Comparison of ENCODE assay signal across 1 cellular context in genomic region chr7:150322833-150323681, GRCh38.
TF ChIP-seq lines count a peak whose summit lies in the region.

ACTR3C (minus strand) TSS chr7:150323545; CDS start chr7:150295296, 28,249 bp downstream.
LRRC61 (plus strand) TSS chr7:150323355; CDS start chr7:150336862, 13,507 bp downstream.

TF ChIP-seq in HepG2, 621 proteins besides CTCF, POLR2A, EP300 and RAD21 (continued from another document and continues in another):
- TF ChIP-seq ZNF407 (CRISPR knock-in tag; IDR thresholded peaks at IDR 0.05; ENCODE audit: not compliant biosample characterization) (peak; percentile 86), DR1 (CRISPR knock-in tag; IDR thresholded peaks at IDR 0.05) (peak; percentile 83; the same call in 1 of the 2 replicates), SAP130 (CRISPR knock-in tag; IDR thresholded peaks at IDR 0.05; ENCODE audit: low read depth) (peak; percentile 87), ZNF3 (CRISPR knock-in tag; IDR thresholded peaks at IDR 0.05) (no peak), ZNF468 (CRISPR knock-in tag; IDR thresholded peaks at IDR 0.05) (peak; percentile 75; the same call in 1 of the 2 replicates), TOPORS (CRISPR knock-in tag; IDR thresholded peaks at IDR 0.05) (0 out of 2 replicates have a peak, but pooled peaks have one; percentile 60), ZNF501 (CRISPR knock-in tag; IDR thresholded peaks at IDR 0.05) (peak; percentile 99), NR0B2 (CRISPR knock-in tag; IDR thresholded peaks at IDR 0.05) (peak; percentile 91), KLF13 (CRISPR knock-in tag; IDR thresholded peaks at IDR 0.05) (peak; percentile 93; the same call in 1 of the 2 replicates), ZNF329 (CRISPR knock-in tag; IDR thresholded peaks at IDR 0.05; ENCODE audit: low read depth) (peak; percentile 69; the same call in 1 of the 2 replicates), ZNF451 (CRISPR knock-in tag; IDR thresholded peaks at IDR 0.05) (peak; percentile 89), ZNF7 (CRISPR knock-in tag; IDR thresholded peaks at IDR 0.05) (no peak), ZNF235 (CRISPR knock-in tag; IDR thresholded peaks at IDR 0.05; ENCODE audit: borderline replicate concordance) (no peak; the same call in 1 of the 2 replicates), RFX5 (IDR thresholded peaks at IDR 0.05; ENCODE audit: low read depth, low read length) (no peak), CENPX (CRISPR knock-in tag; IDR thresholded peaks at IDR 0.05) (no peak), ZNF317 (CRISPR knock-in tag; IDR thresholded peaks at IDR 0.05) (peak; percentile 88; the same call in 1 of the 2 replicates), ZBTB8A (CRISPR knock-in tag; IDR thresholded peaks at IDR 0.05; ENCODE audit: borderline replicate concordance, low read depth) (no peak; the same call in 1 of the 2 replicates), NCOA1 (CRISPR knock-in tag; IDR thresholded peaks at IDR 0.05) (peak; percentile 66), BATF2 (CRISPR knock-in tag; IDR thresholded peaks at IDR 0.05) (0 out of 2 replicates have a peak, but pooled peaks have one; percentile 80), ZNF556 (CRISPR knock-in tag; IDR thresholded peaks at IDR 0.05; ENCODE audit: borderline replicate concordance) (0 out of 2 replicates have a peak, but pooled peaks have one; percentile 73), ZNF296 (CRISPR knock-in tag; conservative IDR thresholded peaks at IDR 0.05) (no peak), PAX8 (CRISPR knock-in tag; IDR thresholded peaks at IDR 0.05; ENCODE audit: borderline replicate concordance) (0 out of 2 replicates have a peak, but pooled peaks have one; percentile 47), ZNF430 (CRISPR knock-in tag; IDR thresholded peaks at IDR 0.05) (peak; percentile 95; the same call in 1 of the 2 replicates), ZKSCAN5 (CRISPR knock-in tag; IDR thresholded peaks at IDR 0.05) (no peak), HNRNPH1 (optimal IDR thresholded peaks at IDR 0.05; ENCODE audit: low read depth, low read length) (no peak), HMGXB4 (CRISPR knock-in tag; IDR thresholded peaks at IDR 0.05; ENCODE audit: borderline replicate concordance in 1 of 2, low read depth in 1 of 2) (peak; percentile 91 to 96), RNF2 (conservative IDR thresholded peaks at IDR 0.05; ENCODE audit: low read depth) (peak; percentile 90; the same call in 1 of the 2 replicates), GFI1 (CRISPR knock-in tag; IDR thresholded peaks at IDR 0.05; ENCODE audit: borderline replicate concordance) (peak; percentile 93), MLXIP (CRISPR knock-in tag; IDR thresholded peaks at IDR 0.05; ENCODE audit: borderline replicate concordance) (no peak; the same call in 1 of the 2 replicates), SKI (IDR thresholded peaks at IDR 0.05; ENCODE audit: partially characterized antibody) (peak; percentile 37), ZNF749 (CRISPR knock-in tag; IDR thresholded peaks at IDR 0.05; ENCODE audit: borderline replicate concordance) (peak; percentile 65; the same call in 1 of the 2 replicates), PRMT3 (CRISPR knock-in tag; IDR thresholded peaks at IDR 0.05; ENCODE audit: borderline replicate concordance, low read depth) (0 out of 2 replicates have a peak, but pooled peaks have one; percentile 19), ZNF138 (CRISPR knock-in tag; IDR thresholded peaks at IDR 0.05; ENCODE audit: low read depth) (peak; percentile 69; the same call in 1 of the 2 replicates), ZNF362 (CRISPR knock-in tag; IDR thresholded peaks at IDR 0.05; ENCODE audit: borderline replicate concordance) (no peak), ZNF567 (CRISPR knock-in tag; IDR thresholded peaks at IDR 0.05; ENCODE audit: borderline replicate concordance) (no peak; the same call in 1 of the 2 replicates), ZNF20 (CRISPR knock-in tag; IDR thresholded peaks at IDR 0.05) (peak; percentile 72), ISL2 (CRISPR knock-in tag; IDR thresholded peaks at IDR 0.05) (peak; percentile 50; the same call in 1 of the 2 replicates), HMGXB3 (CRISPR knock-in tag; IDR thresholded peaks at IDR 0.05; ENCODE audit: borderline replicate concordance) (peak; percentile 80; the same call in 1 of the 2 replicates), JUNB (CRISPR knock-in tag; IDR thresholded peaks at IDR 0.05; ENCODE audit: borderline replicate concordance) (no peak), ZNF629 (CRISPR knock-in tag; conservative IDR thresholded peaks at IDR 0.05) (no peak)
